In genomic region chr19:50090706-50091105, GRCh38 we compare ENCODE assay signal across 8 cellular contexts.
DNase-seq lines count a peak whose midpoint lies in the region; TF ChIP-seq lines count a peak whose summit lies in the region.
"Not testable (repeated sequence)": the region's sequence is repeated elsewhere in the genome, so short reads cannot be mapped to it uniquely, and the experiment has no call there.

No MANE protein-coding gene starts in this region.

- H3K9me3 Mint-ChIP-seq in Calu3 (ENCODE audit: low read depth, unreplicated experiment); activated CD4-positive, alpha-beta memory T cell treated with anti-CD3 and anti-CD28 coated beads for 36 hours: not testable (repeated sequence)

- H3K9me3 ChIP-seq in SJCRH30 (replicated peaks); testis: not testable (repeated sequence)

- H3K4me1 Mint-ChIP-seq in Calu3 (ENCODE audit: low read depth, unreplicated experiment); activated CD4-positive, alpha-beta memory T cell treated with anti-CD3 and anti-CD28 coated beads for 36 hours (ENCODE audit: low read depth): not testable (repeated sequence)

- H3K4me3 ChIP-seq in HFF-Myc (replicated peaks; ENCODE audit: low read depth, low read length); SJCRH30; fibroblast of villous mesenchyme (ENCODE audit: low read depth, low read length): not testable (repeated sequence)
- peak overlapping the region in 1 of 2 donors; percentile 1 for H3K4me3 ChIP-seq in testis

- not testable (repeated sequence) for H3K4me1 ChIP-seq in SJCRH30, testis

- TF ChIP-seq CTCF in Calu3 (IDR thresholded peaks at IDR 0.05; ENCODE audit: unreplicated experiment) (peak; percentile 54), HFF-Myc (IDR thresholded peaks at IDR 0.05; ENCODE audit: low read depth, low read length, missing control alignments) (peak; percentile 39), fibroblast of villous mesenchyme (IDR thresholded peaks at IDR 0.05; ENCODE audit: insufficient read depth, low read depth, low read length) (peak; percentile 14), testis (IDR thresholded peaks at IDR 0.05) (peak in 2 of 3 experiments; percentile 30 to 43)

- H3K27me3 ChIP-seq in SJCRH30, testis: not testable (repeated sequence)

- peak; percentile 54 for DNase-seq in Calu3
- DNase-seq in HFF-Myc (ENCODE audit: extremely low read depth, low read depth); fibroblast of villous mesenchyme (ENCODE audit: low read depth): not testable (repeated sequence)
- DNase-seq in SJCRH30: peak; percentile 41 to 54
- DNase-seq in activated CD4-positive, alpha-beta memory T cell treated with anti-CD3 and anti-CD28 coated beads for 36 hours: peak; percentile 63
- peak; percentile 43 for DNase-seq in activated naive CD4-positive, alpha-beta T cell treated with Interleukin-2 at 50 U/mL for 16 hours
- peak; percentile 17 to 42 for DNase-seq in stimulated activated CD4-positive, alpha-beta T cell treated with anti-CD3 and anti-CD28 coated beads, Interleukin-15, amount 100 ng/mL, for 48 hours (ENCODE audit: low read depth in 2 of 2)
- DNase-seq in testis: peak; percentile 48

- TF ChIP-seq POLR2A in testis (IDR thresholded peaks at IDR 0.05): not testable (repeated sequence)

- not testable (repeated sequence) for H3K36me3 Mint-ChIP-seq in Calu3 (ENCODE audit: insufficient read depth, unreplicated experiment); activated CD4-positive, alpha-beta memory T cell treated with anti-CD3 and anti-CD28 coated beads for 36 hours

- POLR2A ChIA-PET in activated CD4-positive, alpha-beta memory T cell treated with anti-CD3 and anti-CD28 coated beads for 36 hours (lab: Charles Lee): not testable (repeated sequence)

- CTCF ChIA-PET in Calu3 (lab: Charles Lee): interaction anchor here (0.6 kb wide), 1 partner anchor 584 kb away, joined by 3 read pairs; no protein-coding TSS in a partner anchor
- CTCF ChIA-PET in activated CD4-positive, alpha-beta memory T cell treated with anti-CD3 and anti-CD28 coated beads for 36 hours (lab: Charles Lee): not testable (repeated sequence)

- H3K27ac Mint-ChIP-seq in Calu3 (ENCODE audit: unreplicated experiment); activated CD4-positive, alpha-beta memory T cell treated with anti-CD3 and anti-CD28 coated beads for 36 hours: not testable (repeated sequence)

- BruUV-seq in Calu3 (replicated peaks; lab: Mats Ljungman, UMichigan): not testable (repeated sequence)

- intact Hi-C loops in Calu3 (cut with micrococcal nuclease; ENCODE audit: unreplicated experiment); activated CD4-positive, alpha-beta memory T cell treated with anti-CD3 and anti-CD28 coated beads for 36 hours (cut with micrococcal nuclease); testis (cut with DNase I; ENCODE audit: low total_unique reads): not testable (repeated sequence)

- not testable (repeated sequence) for H3K27ac ChIP-seq in SJCRH30, testis

- H3K4me3 Mint-ChIP-seq in Calu3 (ENCODE audit: low read depth, unreplicated experiment); activated CD4-positive, alpha-beta memory T cell treated with anti-CD3 and anti-CD28 coated beads for 36 hours: not testable (repeated sequence)

- not testable (repeated sequence) for H3K36me3 ChIP-seq in SJCRH30; testis (ENCODE audit: low read depth, missing control alignments)

- not testable (repeated sequence) for H3K27me3 Mint-ChIP-seq in Calu3 (ENCODE audit: unreplicated experiment); activated CD4-positive, alpha-beta memory T cell treated with anti-CD3 and anti-CD28 coated beads for 36 hours

- WGBS in testis, 2 donors: 28 to 38% methylated on average over 10 of the region's 10 CpGs
